In genomic region chr4:8257854-8258253, GRCh38 we compare ENCODE assay signal across 1 cellular context.
TF ChIP-seq lines count a peak whose summit lies in the region.

No MANE protein-coding gene starts in this region.

TF ChIP-seq in HEK293, 187 proteins besides CTCF, POLR2A, EP300 and RAD21 (continued from another document):
- no peak for TF ChIP-seq ZNF473 (tag by site-specific recombination; IDR thresholded peaks at IDR 0.05)
- no peak for TF ChIP-seq ZSCAN16 (tag by site-specific recombination; IDR thresholded peaks at IDR 0.05)
- TF ChIP-seq TRIM28 (IDR thresholded peaks at IDR 0.05; ENCODE audit: borderline replicate concordance, low read length), result no peak
- TF ChIP-seq ZNF416 (tag by site-specific recombination; IDR thresholded peaks at IDR 0.05), result no peak
- TF ChIP-seq ZNF549 (tag by site-specific recombination; IDR thresholded peaks at IDR 0.05), result no peak
- peak; percentile 93 for TF ChIP-seq EGR2 (tag by site-specific recombination; IDR thresholded peaks at IDR 0.05; ENCODE audit: low read depth)
